Comparison of ENCODE assay signal across 27 cellular contexts in genomic region chr14:103973354-103973753, GRCh38. TPM values are rescaled to one million over a fixed set of nuclear protein-coding genes. Genes with fewer than 3 reads are reported as not detected.
DNase-seq lines count a peak whose midpoint lies in the region; TF ChIP-seq lines count a peak whose summit lies in the region.
"Had no signal": no experiment of that assay in that cellular context is flagged by ENCODE, and none has a peak within 500 bp of the region (broad histone marks: within the 10 kb centered on the region; RNA-seq: fewer than 3 reads in every experiment).

No MANE protein-coding gene starts in this region.

- no peak overlapping the region for H3K9ac ChIP-seq in neural progenitor cell
- H3K9ac ChIP-seq: BLaER1 treated with 17β-estradiol and CSF1 and Interleukin-3, amounts not matched to agents 10 nM and 100 nM had no signal

- no peaks in the 10 kb centered on the region for H3K9me3 Mint-ChIP-seq in neural progenitor cell
- H3K9me3 Mint-ChIP-seq: activated T-helper 1 cell treated with anti-CD3 and anti-CD28 coated beads, Interleukin-12 subunit alpha, Interleukin-12 subunit beta, Interleukin-2, Interleukin-4 antibody, amounts not matched to agents 30 ng/mL and 10 ng/mL and 1 ng/mL, durations not matched to agents 14 hours and 24 hours and 36 hours; type B pancreatic cell had no signal

- no peak for TF ChIP-seq CTCF in neural progenitor cell (IDR thresholded peaks at IDR 0.05)

- H3K27me3 ChIP-seq in SJSA1 (replicated peaks) = no peaks in the 10 kb centered on the region
- no peaks in the 10 kb centered on the region for H3K27me3 ChIP-seq in neural progenitor cell
- H3K27me3 ChIP-seq: BLaER1 treated with 17β-estradiol and CSF1 and Interleukin-3, amounts not matched to agents 10 nM and 100 nM had no signal

- H3K36me3 ChIP-seq in SJSA1 (no peaks in the 10 kb centered on the region), neural progenitor cell (no peaks in the 10 kb centered on the region)
- H3K36me3 ChIP-seq: HAP-1 had no signal

- no peaks in the 10 kb centered on the region for H4K20me1 ChIP-seq in neural progenitor cell (ENCODE audit: low read depth)
- H4K20me1 ChIP-seq: BLaER1 treated with 17β-estradiol and CSF1 and Interleukin-3, amounts not matched to agents 10 nM and 100 nM had no signal

- H3K9me3 ChIP-seq in SJSA1 (replicated peaks) (no peaks in the 10 kb centered on the region), neural progenitor cell (ENCODE audit: low read depth) (no peaks in the 10 kb centered on the region)
- H3K9me3 ChIP-seq: BLaER1 treated with 17β-estradiol and CSF1 and Interleukin-3, amounts not matched to agents 10 nM and 100 nM; HAP-1 had no signal

- peak; percentile 15 for DNase-seq in ELF-1 (ENCODE audit: low read depth, low spot score)
- DNase-seq in SJSA1 (ENCODE audit: low read depth in 1 of 2, low spot score in 2 of 2) = peak; percentile 74 to 81
- DNase-seq in left kidney (ENCODE audit: low read depth, low spot score) = peak; percentile 37
- no peak for DNase-seq in neural progenitor cell (ENCODE audit: low spot score)
- no peak for DNase-seq in activated T-cell treated with anti-CD3 and anti-CD28 coated beads for 4 hours
- DNase-seq in activated CD4-positive, CD25-positive, alpha-beta regulatory T cell (lab: John Stamatoyannopoulos, UW) = no peak
- DNase-seq in Kasumi-1 (lab: John Stamatoyannopoulos, UW) = no peak
- no peak for DNase-seq in erythroblast (lab: John Stamatoyannopoulos, UW)
- DNase-seq: activated CD4-positive, alpha-beta T cell treated with anti-CD3 and anti-CD28 coated beads, Interleukin-2, amount 50 U/mL, for 1 hour; activated naive CD4-positive, alpha-beta T cell treated with anti-CD3 and anti-CD28 coated beads, Interleukin-2, amount 50 U/mL, for 16 hours; Calu3; DND-41; NCI-H1694 treated with DMSO at 0.1 percent for 48 hours; NCI-H2171 treated with DMSO at 0.1 percent for 48 hours; NCI-H526 treated with DMSO at 0.1 percent for 48 hours had no signal

- H3F3A ChIP-seq in neural progenitor cell (ENCODE audit: low read depth) = no peaks in the 10 kb centered on the region

- TF ChIP-seq POLR2A in erythroblast (IDR thresholded peaks at IDR 0.05; ENCODE audit: low read length) = no peak

- no peak overlapping the region for H3K4me3 ChIP-seq in SJSA1
- H3K4me3 ChIP-seq in neural progenitor cell = no peak overlapping the region
- H3K4me3 ChIP-seq: BLaER1 treated with 17β-estradiol and CSF1 and Interleukin-3, amounts not matched to agents 10 nM and 100 nM; HAP-1; SK-N-MC had no signal

- no peak overlapping the region for H3K4me2 ChIP-seq in neural progenitor cell
- H3K4me2 ChIP-seq: BLaER1 treated with 17β-estradiol and CSF1 and Interleukin-3, amounts not matched to agents 10 nM and 100 nM had no signal

- H3K79me2 ChIP-seq in neural progenitor cell (ENCODE audit: low read depth) = no peaks in the 10 kb centered on the region

- H3K4me3 Mint-ChIP-seq in neural progenitor cell = no peak overlapping the region
- H3K4me3 Mint-ChIP-seq: activated T-helper 1 cell treated with anti-CD3 and anti-CD28 coated beads, Interleukin-12 subunit alpha, Interleukin-12 subunit beta, Interleukin-2, Interleukin-4 antibody, amounts not matched to agents 30 ng/mL and 10 ng/mL and 1 ng/mL, durations not matched to agents 14 hours and 24 hours and 36 hours; type B pancreatic cell had no signal

- H3K27ac ChIP-seq in SJSA1 = peak overlapping the region; percentile 72
- H3K27ac ChIP-seq in neural progenitor cell = no peak overlapping the region
- H3K27ac ChIP-seq: BLaER1 treated with 17β-estradiol and CSF1 and Interleukin-3, amounts not matched to agents 10 nM and 100 nM; SK-N-MC had no signal

- peaks cover 62% of the 10 kb centered on the region for H3K4me1 ChIP-seq in SJSA1 (replicated peaks)
- H3K4me1 ChIP-seq in neural progenitor cell = no peaks in the 10 kb centered on the region
- H3K4me1 ChIP-seq: HAP-1 had no signal

- peak overlapping the region; percentile 43 for H2AFZ ChIP-seq in neural progenitor cell (replicated peaks)

- no peaks in the 10 kb centered on the region for H3K36me3 Mint-ChIP-seq in neural progenitor cell
- H3K36me3 Mint-ChIP-seq: type B pancreatic cell had no signal

- H3K4me1 Mint-ChIP-seq in neural progenitor cell = no peaks in the 10 kb centered on the region

- H3K27me3 Mint-ChIP-seq in neural progenitor cell (ENCODE audit: insufficient read depth, low read depth) = no peaks in the 10 kb centered on the region

- no peak overlapping the region for H3K27ac Mint-ChIP-seq in neural progenitor cell
- H3K27ac Mint-ChIP-seq: activated T-helper 1 cell treated with anti-CD3 and anti-CD28 coated beads, Interleukin-12 subunit alpha, Interleukin-12 subunit beta, Interleukin-2, Interleukin-4 antibody, amounts not matched to agents 30 ng/mL and 10 ng/mL and 1 ng/mL, durations not matched to agents 14 hours and 24 hours and 36 hours; progenitor cell of endocrine pancreas; type B pancreatic cell had no signal

RNA-seq across cellular contexts. Expression of gene RD3L, which starts 31.0 kb away (rescaled TPM):
- total RNA-seq in SJSA1 (2014; rRNA removed; shearing (Covaris generic)) = not detected in 2 replicates
- not detected in 2 replicates for total RNA-seq in neural progenitor cell (ENCODE audit: low replicate concordance)
- total RNA-seq: activated T-helper 1 cell treated with anti-CD3 and anti-CD28 coated beads, Interleukin-12 subunit alpha, Interleukin-12 subunit beta, Interleukin-2, Interleukin-4 antibody, amounts not matched to agents 30 ng/mL and 10 ng/mL and 1 ng/mL, durations not matched to agents 14 hours and 24 hours and 36 hours; bronchial epithelial cell; Calu3; fibroblast of lung; glomerular endothelial cell; LHCN-M2; progenitor cell of endocrine pancreas; skeletal muscle tissue; T-helper 2 cell treated with Interferon-gamma antibody and Interleukin-4, amounts not matched to agents 100 ng/mL and 5 ng/mL, for 36 hours had no signal

RNA-seq across cellular contexts. Expression of gene TDRD9, which starts 45.1 kb away (rescaled TPM):
- 2.2 and 4.1 TPM in 2 replicates for total RNA-seq in SJSA1 (2014; rRNA removed; shearing (Covaris generic))
- not detected in 2 replicates for total RNA-seq in neural progenitor cell (ENCODE audit: low replicate concordance)
- total RNA-seq: activated T-helper 1 cell treated with anti-CD3 and anti-CD28 coated beads, Interleukin-12 subunit alpha, Interleukin-12 subunit beta, Interleukin-2, Interleukin-4 antibody, amounts not matched to agents 30 ng/mL and 10 ng/mL and 1 ng/mL, durations not matched to agents 14 hours and 24 hours and 36 hours; Calu3; progenitor cell of endocrine pancreas; T-helper 2 cell treated with Interferon-gamma antibody and Interleukin-4, amounts not matched to agents 100 ng/mL and 5 ng/mL, for 36 hours had no signal

Comparison
In these comparisons a context has a peak if more than half of its experiments do, and no peak if none do; other contexts are left out.
1. DNase-seq: peak in ELF-1 (single experiment), SJSA1 (2 of 2) and left kidney (single experiment); none in neural progenitor cell (single experiment), activated T-cell treated with anti-CD3 and anti-CD28 coated beads for 4 hours (single experiment), activated CD4-positive, CD25-positive, alpha-beta regulatory T cell (0 of 4), Kasumi-1 (0 of 2) and erythroblast (0 of 2).